In the genomic region with DNA sequence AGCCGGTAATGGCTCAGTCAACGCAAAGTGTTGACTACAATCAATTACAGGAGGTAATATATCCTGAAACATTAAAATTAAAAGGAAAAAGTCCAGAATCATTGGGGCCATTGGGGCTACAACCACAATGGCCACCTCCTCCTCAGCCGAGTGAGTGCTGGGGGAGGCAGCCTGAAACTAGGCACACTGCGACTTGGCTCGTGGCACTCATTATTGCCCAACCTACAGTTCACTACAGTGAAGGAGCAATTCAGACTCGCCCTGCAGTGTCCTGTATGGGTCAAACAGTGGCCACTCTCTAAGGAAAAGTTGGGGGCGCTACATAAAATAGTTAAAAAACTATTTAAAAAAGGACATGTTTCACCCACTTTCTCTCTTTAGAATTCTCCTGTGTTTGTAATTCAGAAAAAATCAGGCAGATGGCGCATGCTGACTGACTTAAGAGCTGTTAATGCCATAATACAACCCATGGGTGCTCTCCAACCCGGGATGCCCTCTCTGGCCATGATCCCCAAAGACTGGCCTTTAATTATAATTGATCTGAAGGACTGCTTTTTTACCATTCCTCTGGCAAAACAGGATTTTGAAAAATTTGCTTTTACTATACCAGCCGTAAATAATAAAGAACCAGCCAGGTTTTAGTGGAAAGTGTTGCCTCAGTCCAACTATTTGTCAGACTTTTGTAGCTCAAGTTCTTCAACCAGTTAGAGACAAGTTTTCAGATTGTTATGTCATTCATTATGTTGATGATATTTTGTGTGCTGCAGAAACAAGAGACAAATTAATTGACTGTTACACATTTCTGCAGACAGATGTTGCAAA, we compare ENCODE assay signal across 1 cellular context.
A peak's percentile ranks its signal among the peaks of the same experiment; 100 is the strongest.
TF ChIP-seq lines count a peak whose summit lies in the region.

No MANE protein-coding gene starts in this region.

TF ChIP-seq in A549, 52 proteins besides CTCF, POLR2A, EP300 and RAD21:
- TF ChIP-seq SMC3 (IDR thresholded peaks at IDR 0.05): peak; percentile 53
